Comparison of ENCODE assay signal across 8 cellular contexts in genomic region chr10:101818958-101819633, GRCh38. TPM values are rescaled to one million over a fixed set of nuclear protein-coding genes. Genes with fewer than 3 reads are reported as not detected.
DNase-seq lines count a peak whose midpoint lies in the region; ATAC-seq and TF ChIP-seq lines count a peak whose summit lies in the region.

No MANE protein-coding gene starts in this region.

- H3K4me2 ChIP-seq in fibroblast of lung (ENCODE audit: extremely low read depth, insufficient read depth, low read length): peak overlapping the region; percentile 99
- H3K4me2 ChIP-seq in osteoblast (ENCODE audit: insufficient read depth, low read length): peak overlapping the region; percentile 94

- peak overlapping the region; percentile 27 for H3K9ac ChIP-seq in fibroblast of lung (ENCODE audit: insufficient read depth, low read length)

- H3K9me3 Mint-ChIP-seq in T-cell: no peaks in the 10 kb centered on the region

- H4K20me1 ChIP-seq in fibroblast of lung (ENCODE audit: control insufficient read depth, extremely low read depth, insufficient read depth, low read length) (peaks cover 4% of the 10 kb centered on the region), osteoblast (ENCODE audit: insufficient read depth, low read length) (peaks cover 38% of the 10 kb centered on the region)

- H3K4me3 ChIP-seq in fibroblast of lung (replicated peaks in 1 of 4; ENCODE audit: control extremely low read depth in 1 of 4, insufficient read depth in 1 of 4, low read depth in 3 of 4, low read length in 4 of 4): peak overlapping the region; percentile 64 to 98 (median 71)
- peak overlapping the region; percentile 98 for H3K4me3 ChIP-seq in osteoblast (ENCODE audit: insufficient read depth, low read length)

- H3K9me3 ChIP-seq in fibroblast of lung (ENCODE audit: control insufficient read depth, insufficient read depth, low read depth, low read length) (no peaks in the 10 kb centered on the region), osteoblast (ENCODE audit: low read depth, low read length) (no peaks in the 10 kb centered on the region)

- peak overlapping the region; percentile 97 for H2AFZ ChIP-seq in fibroblast of lung (ENCODE audit: low read length)
- peak overlapping the region; percentile 87 for H2AFZ ChIP-seq in osteoblast (ENCODE audit: low read length)

- H3K27ac ChIP-seq in fibroblast of lung (ENCODE audit: insufficient read depth, low read length): peak overlapping the region; percentile 98
- H3K27ac ChIP-seq in osteoblast (ENCODE audit: low read depth, low read length): peak overlapping the region; percentile 97

- ATAC-seq in GM18520 (IDR thresholded peaks at IDR 0.05; ENCODE audit: unreplicated experiment) (peak; percentile 2), HG03060 (IDR thresholded peaks at IDR 0.05; ENCODE audit: low read depth, unreplicated experiment) (peak; percentile 4), T-cell (replicated peaks in 1 of 4) (peak; percentile 19 to 43 (median 30))

- H3K27me3 ChIP-seq in fibroblast of lung (ENCODE audit: control insufficient read depth, insufficient read depth, low read length) (no peaks in the 10 kb centered on the region), osteoblast (ENCODE audit: insufficient read depth, low read length) (no peaks in the 10 kb centered on the region)

- H3K79me2 ChIP-seq in fibroblast of lung (ENCODE audit: control insufficient read depth, insufficient read depth, low read length) (peaks cover 41% of the 10 kb centered on the region), osteoblast (ENCODE audit: insufficient read depth, low read length) (peaks cover 42% of the 10 kb centered on the region)

- H3K36me3 ChIP-seq in fibroblast of lung (ENCODE audit: control insufficient read depth, insufficient read depth, low read length) (no peaks in the 10 kb centered on the region), osteoblast (ENCODE audit: insufficient read depth, low read length) (no peaks in the 10 kb centered on the region)

- TF ChIP-seq CTCF in fibroblast of lung (conservative IDR thresholded peaks at IDR 0.05 in 1 of 2, IDR thresholded peaks at IDR 0.05 in 1 of 2; ENCODE audit: low read depth in 1 of 2, low read length in 2 of 2) (no peak), osteoblast (IDR thresholded peaks at IDR 0.05; ENCODE audit: extremely low read depth, low read depth, low read length) (no peak)

- DNase-seq in AML-193 (lab: John Stamatoyannopoulos, UW) (peak; percentile 62 to 68), T-cell (peak in 13 of 34 experiments; percentile 21 to 48 (median 37)), fibroblast of lung (ENCODE audit: low read depth in 2 of 2) (no peak), osteoblast (ENCODE audit: insufficient read length, low spot score, missing footprints) (peak; percentile 58), inferior parietal cortex (ENCODE audit: extremely low spot score) (no peak)
- no peak for DNase-seq in stimulated activated naive CD4-positive, alpha-beta T cell (lab: John Stamatoyannopoulos, UW)

- POLR2A ChIA-PET in T-cell (lab: Charles Lee): interaction anchor here in 1 of 2 donors (0.6 to 1.1 kb wide), 5 partner anchors 19 to 189 kb away, joined by 3 to 6 read pairs (median 5); partner anchors contain the start of gene NPM3

- H3K4me1 ChIP-seq in fibroblast of lung (ENCODE audit: control insufficient read depth, extremely low read depth, insufficient read depth, low read length) (peaks cover 5% of the 10 kb centered on the region), osteoblast (ENCODE audit: insufficient read depth, low read length) (peaks cover 21% of the 10 kb centered on the region)

- H3K4me3 Mint-ChIP-seq in T-cell: peak overlapping the region; percentile 94 to 99 (median 98)

- H3K27me3 Mint-ChIP-seq in T-cell: no peaks in the 10 kb centered on the region

- peaks cover 10% of the 10 kb centered on the region for H3K36me3 Mint-ChIP-seq in T-cell

- CTCF ChIA-PET in T-cell (lab: Charles Lee): interaction anchor here (0.7 to 2.4 kb wide), 12 partner anchors 9 to 191 kb away, joined by 3 to 28 read pairs (median 6); partner anchors contain the start of genes KCNIP2 (in 1 of the 2) and NPM3 (in 1 of the 2)

- peak overlapping the region; percentile 96 to 98 for H3K27ac Mint-ChIP-seq in T-cell

- H3K4me1 Mint-ChIP-seq in T-cell: peaks cover 33 to 53% (median 38%) of the 10 kb centered on the region in 3 donors

RNA-seq across cellular contexts. Expression of gene OGA, which starts 0.9 kb away (rescaled TPM):
- 100 to 1,000 TPM; 232 to 364 (median 244) TPM for total RNA-seq in T-cell
- 108 and 193 TPM in 2 replicates for total RNA-seq in fibroblast of lung
- 50.6 and 69.9 TPM in 2 replicates for polyA plus RNA-seq in fibroblast of lung
- 48.0 and 72.0 TPM in 2 replicates for polyA plus RNA-seq in fibroblast of lung (2012)
- 17.7 and 37.2 TPM in 2 replicates for polyA minus RNA-seq in fibroblast of lung (ENCODE audit: low replicate concordance)
- total RNA-seq in osteoblast: 115 and 121 TPM in 2 replicates

RNA-seq across cellular contexts. Expression of gene KCNIP2, which starts 24.5 kb away (rescaled TPM):
- 1 to 10 TPM; 2.0 to 3.4 (median 3.1) TPM for total RNA-seq in T-cell
- total RNA-seq in fibroblast of lung: 0.77 and 1.8 TPM in 2 replicates
- 0.16 and 0.37 TPM in 2 replicates for polyA plus RNA-seq in fibroblast of lung
- polyA plus RNA-seq in fibroblast of lung (2012): 0.30 and 0.31 TPM in 2 replicates
- polyA minus RNA-seq in fibroblast of lung (ENCODE audit: low replicate concordance): 0.43 TPM in 1 of 2 replicates, not detected in the other
- 0.88 and 1.4 TPM in 2 replicates for total RNA-seq in osteoblast

RNA-seq across cellular contexts. Expression of gene NPM3, which starts 35.9 kb away (rescaled TPM):
- total RNA-seq in T-cell (10 to 100 TPM; 13.1 to 29.7 (median 26.0) TPM), fibroblast of lung (80.8 and 95.3 TPM in 2 replicates), osteoblast (47.7 and 64.8 TPM in 2 replicates)
- 29.1 and 46.7 TPM in 2 replicates for polyA plus RNA-seq in fibroblast of lung
- polyA plus RNA-seq in fibroblast of lung (2012): 43.0 and 67.3 TPM in 2 replicates
- polyA minus RNA-seq in fibroblast of lung (ENCODE audit: low replicate concordance): 52.3 and 71.5 TPM in 2 replicates

RNA-seq across cellular contexts. Expression of gene FGF8, which starts 43.2 kb away (rescaled TPM):
- not detected for total RNA-seq in T-cell
- total RNA-seq in fibroblast of lung: not detected in 2 replicates
- not detected in 2 replicates for polyA plus RNA-seq in fibroblast of lung
- not detected in 2 replicates for polyA plus RNA-seq in fibroblast of lung (2012)
- polyA minus RNA-seq in fibroblast of lung (ENCODE audit: low replicate concordance): not detected in 2 replicates
- total RNA-seq in osteoblast: not detected in 2 replicates

Comparison
In these comparisons a context has a peak if more than half of its experiments do, and no peak if none do; other contexts are left out.
1. DNase-seq: peak in AML-193 (2 of 2) and osteoblast (single experiment); none in fibroblast of lung (0 of 2), stimulated activated naive CD4-positive, alpha-beta T cell (0 of 6) and inferior parietal cortex (single experiment).
2. Peak in every context shown above with its lines, with median percentiles within 50 percentile points of each other: ATAC-seq.